In the genomic region with DNA sequence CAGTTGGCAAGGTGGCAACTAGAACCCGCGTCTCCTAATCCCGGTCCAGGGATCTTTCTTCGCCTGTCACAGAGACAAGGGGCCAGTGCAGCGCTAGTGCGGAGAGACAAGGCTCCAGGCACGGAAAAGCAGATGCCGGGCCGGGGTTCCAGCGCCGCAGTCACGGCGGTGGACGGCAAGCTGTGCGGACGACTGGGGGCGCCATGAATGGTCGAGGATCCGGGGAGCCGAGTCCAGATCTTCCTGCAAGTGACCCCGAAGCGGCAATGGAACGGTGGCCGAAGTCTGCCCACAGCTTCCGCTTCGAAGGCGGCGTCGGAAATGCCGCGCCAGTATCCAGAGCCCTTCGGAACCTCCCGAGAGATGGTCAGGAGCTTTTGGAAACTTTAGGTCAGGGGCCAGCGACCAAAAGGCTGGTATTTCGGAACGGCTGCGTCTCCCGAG, we compare ENCODE assay signal across 8 cellular contexts. TPM values are rescaled to one million over a fixed set of nuclear protein-coding genes. Genes with fewer than 3 reads are reported as not detected.
DNase-seq lines count a peak whose midpoint lies in the region; ATAC-seq and TF ChIP-seq lines count a peak whose summit lies in the region.

No MANE protein-coding gene starts in this region.

- H3K4me3 ChIP-seq in SU-DHL-6 (ENCODE audit: insufficient read depth, low read length, poor library complexity, severe bottlenecking) = peak overlapping the region; percentile 99
- H3K4me3 ChIP-seq in neural cell (ENCODE audit: low read length) = peak overlapping the region; percentile 91

- H3K79me2 ChIP-seq in SU-DHL-6 (ENCODE audit: insufficient read depth, low read length) = peaks cover 39% of the 10 kb centered on the region
- H3K79me2 ChIP-seq in neural cell (replicated peaks; ENCODE audit: insufficient read depth, low read length) = peaks cover 34% of the 10 kb centered on the region

- ATAC-seq in GM18511 (IDR thresholded peaks at IDR 0.05; ENCODE audit: unreplicated experiment) (peak; percentile 38), HG02981 (IDR thresholded peaks at IDR 0.05; ENCODE audit: unreplicated experiment) (peak; percentile 21)

- H3K36me3 ChIP-seq in SU-DHL-6 (ENCODE audit: low read length) (no peaks in the 10 kb centered on the region), neural cell (ENCODE audit: insufficient read depth, low read length) (no peaks in the 10 kb centered on the region)

- H3K9me2 ChIP-seq in SU-DHL-6 (replicated peaks; ENCODE audit: insufficient read depth, low read length) (no peaks in the 10 kb centered on the region), neural cell (ENCODE audit: insufficient read depth, low read length) (no peaks in the 10 kb centered on the region)

- no peaks in the 10 kb centered on the region for H4K20me1 ChIP-seq in SU-DHL-6 (ENCODE audit: low read depth, low read length)
- H4K20me1 ChIP-seq in neural cell (ENCODE audit: insufficient read depth) = no peaks in the 10 kb centered on the region

- DNase-seq in epithelial cell of prostate (ENCODE audit: low read depth, low spot score) (no peak), SHP77 treated with DMSO at 0.1 percent for 48 hours (lab: John Stamatoyannopoulos, UW) (no peak), NCI-H774 (lab: John Stamatoyannopoulos, UW) (no peak)

- H3K4me2 ChIP-seq in SU-DHL-6 (ENCODE audit: low read depth, low read length, poor library complexity, severe bottlenecking) (peak overlapping the region; percentile 79), neural cell (ENCODE audit: low read length) (peak overlapping the region; percentile 80)

- H3K27ac ChIP-seq in 22Rv1 = peak overlapping the region; percentile 86
- H3K27ac ChIP-seq in SU-DHL-6 (ENCODE audit: low read depth, low read length) = 0 out of 2 replicates have a peak overlapping the region, but pooled peaks have one; percentile 14
- H3K27ac ChIP-seq in epithelial cell of prostate = peak overlapping the region; percentile 95
- peak overlapping the region; percentile 90 for H3K27ac ChIP-seq in neural cell (ENCODE audit: low read length)

- no peaks in the 10 kb centered on the region for H3K27me3 ChIP-seq in SU-DHL-6 (ENCODE audit: low read length)
- no peaks in the 10 kb centered on the region for H3K27me3 ChIP-seq in neural cell (ENCODE audit: insufficient read depth, low read depth, low read length)

- H3K9ac ChIP-seq in SU-DHL-6 (ENCODE audit: low read length) = peak overlapping the region; percentile 89
- H3K9ac ChIP-seq in neural cell (ENCODE audit: low read length) = peak overlapping the region; percentile 90

- TF ChIP-seq CTCF in 22Rv1 (IDR thresholded peaks at IDR 0.05) = no peak
- TF ChIP-seq CTCF in SU-DHL-6 (IDR thresholded peaks at IDR 0.05; ENCODE audit: insufficient read depth, low read length, poor library complexity, severe bottlenecking) = no peak
- TF ChIP-seq CTCF in neural cell (IDR thresholded peaks at IDR 0.05; ENCODE audit: poor library complexity, severe bottlenecking) = no peak

- no peaks in the 10 kb centered on the region for H3F3A ChIP-seq in SU-DHL-6 (ENCODE audit: insufficient read depth)
- peaks cover 4% of the 10 kb centered on the region for H3F3A ChIP-seq in neural cell (ENCODE audit: insufficient read depth, low read length, poor library complexity, severe bottlenecking)

- no peak for TF ChIP-seq EP300 in neural cell (conservative IDR thresholded peaks at IDR 0.05; ENCODE audit: poor library complexity, severe bottlenecking)

- H2AFZ ChIP-seq in SU-DHL-6 (ENCODE audit: low read depth, low read length, severe bottlenecking) = peak overlapping the region; percentile 99
- H2AFZ ChIP-seq in neural cell (ENCODE audit: low read depth, low read length) = peak overlapping the region; percentile 87

- H3K9me3 ChIP-seq in SU-DHL-6 (ENCODE audit: insufficient read depth, low read length) (no peaks in the 10 kb centered on the region), neural cell (ENCODE audit: low read length) (no peaks in the 10 kb centered on the region)

- no peak for TF ChIP-seq RAD21 in neural cell (conservative IDR thresholded peaks at IDR 0.05)

TF ChIP-seq in neural cell, 6 proteins besides CTCF, POLR2A, EP300 and RAD21:
- TF ChIP-seq SMC3 (conservative IDR thresholded peaks at IDR 0.05; ENCODE audit: poor library complexity) (no peak), TAF1 (IDR thresholded peaks at IDR 0.05; ENCODE audit: low read depth) (no peak), REST (IDR thresholded peaks at IDR 0.05; ENCODE audit: borderline replicate concordance) (peak; percentile 38)

RNA-seq across cellular contexts. Expression of gene FAF2, which starts 0.6 kb away (rescaled TPM):
- 30.8 and 33.6 TPM in 2 replicates for polyA plus RNA-seq in neural cell
- polyA minus RNA-seq in neural cell = 51.9 and 54.0 TPM in 2 replicates

RNA-seq across cellular contexts. Expression of gene CLTB, which starts 31.2 kb away (rescaled TPM):
- 239 and 245 TPM in 2 replicates for polyA plus RNA-seq in neural cell
- polyA minus RNA-seq in neural cell = 116 and 124 TPM in 2 replicates

RNA-seq across cellular contexts. Expression of gene HIGD2A, which starts 59.0 kb away (rescaled TPM):
- polyA plus RNA-seq in neural cell = 61.8 and 81.3 TPM in 2 replicates
- 36.0 and 41.3 TPM in 2 replicates for polyA minus RNA-seq in neural cell

RNA-seq across cellular contexts. Expression of gene NOP16, which starts 59.2 kb away (rescaled TPM):
- 23.9 and 29.9 TPM in 2 replicates for polyA plus RNA-seq in neural cell
- polyA minus RNA-seq in neural cell = 12.5 and 12.7 TPM in 2 replicates

Comparison
In these comparisons a context has a peak if more than half of its experiments do, and no peak if none do; other contexts are left out.
1. H3K27ac ChIP-seq: peak in every context shown above with its lines; median percentile 95 in epithelial cell of prostate; 90 in neural cell; 86 in 22Rv1; 14 in SU-DHL-6.